In the genomic region with DNA sequence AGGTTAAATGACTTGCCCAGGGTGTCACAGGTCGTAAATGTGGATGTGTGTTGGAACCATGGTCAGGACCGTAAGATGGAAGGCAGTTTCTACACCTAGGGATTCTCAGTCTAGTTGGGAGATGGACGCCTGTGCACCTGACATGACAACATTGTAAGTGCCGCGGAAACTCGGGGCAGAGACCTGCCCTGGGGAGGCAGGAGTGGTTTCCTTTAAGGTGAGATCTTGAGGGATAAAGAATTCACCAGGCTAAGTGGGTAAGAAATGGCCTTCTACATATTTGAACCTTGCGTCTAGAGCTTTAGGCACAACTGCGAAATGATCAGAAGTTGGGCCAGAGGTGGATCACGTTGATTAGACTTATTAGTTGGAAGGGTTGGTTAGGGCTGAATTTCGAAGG, we compare ENCODE assay signal across 8 cellular contexts. TPM values are rescaled to one million over a fixed set of nuclear protein-coding genes. Genes with fewer than 3 reads are reported as not detected.
DNase-seq lines count a peak whose midpoint lies in the region; ATAC-seq and TF ChIP-seq lines count a peak whose summit lies in the region.

No MANE protein-coding gene starts in this region.

- H3F3A ChIP-seq in SK-N-SH (replicated peaks; ENCODE audit: insufficient read depth) (peaks cover 3% of the 10 kb centered on the region), GM23248 (ENCODE audit: insufficient read depth) (peaks cover 4% of the 10 kb centered on the region)

- H3K4me3 ChIP-seq in SK-N-SH (ENCODE audit: low read depth in 2 of 2, low read length in 1 of 2) (peak overlapping the region in 1 of 2 experiments; percentile 82; a peak in 1 of 4 replicates), OCI-LY3 (ENCODE audit: low read length) (no peak overlapping the region), epithelial cell of proximal tubule (ENCODE audit: low read depth, low read length) (peak overlapping the region; percentile 81), sigmoid colon (peak overlapping the region in 2 of 4 donors; percentile 73 to 75), GM23248 (no peak overlapping the region; the same call in 1 of the 2 replicates)

- H4K20me1 ChIP-seq in SK-N-SH (ENCODE audit: insufficient read depth) (0 out of 2 replicates have a peak, but pooled peaks cover 11% of the 10 kb centered on the region), OCI-LY3 (ENCODE audit: insufficient read depth, low read length) (peaks cover 6% of the 10 kb centered on the region; the same call in 1 of the 2 replicates), GM23248 (ENCODE audit: insufficient read depth) (no peaks in the 10 kb centered on the region; the same call in 1 of the 2 replicates)

- H3K9me3 ChIP-seq in SK-N-SH = no peaks in the 10 kb centered on the region
- no peaks in the 10 kb centered on the region for H3K9me3 ChIP-seq in OCI-LY3 (ENCODE audit: insufficient read depth, low read length)
- H3K9me3 ChIP-seq in sigmoid colon = no peaks in the 10 kb centered on the region
- H3K9me3 ChIP-seq in GM23248 (ENCODE audit: low read depth) = no peaks in the 10 kb centered on the region

- H3K79me2 ChIP-seq in SK-N-SH (ENCODE audit: insufficient read depth) = peaks cover 56% of the 10 kb centered on the region
- peaks cover 39% of the 10 kb centered on the region for H3K79me2 ChIP-seq in OCI-LY3 (ENCODE audit: low read length)
- peaks cover 30% of the 10 kb centered on the region for H3K79me2 ChIP-seq in GM23248 (ENCODE audit: insufficient read depth)

- TF ChIP-seq EP300 in SK-N-SH (IDR thresholded peaks at IDR 0.05; ENCODE audit: borderline replicate concordance in 1 of 2, low read depth in 1 of 2, low read length in 1 of 2) (no peak), sigmoid colon (IDR thresholded peaks at IDR 0.05) (no peak)

- H3K36me3 ChIP-seq in SK-N-SH (replicated peaks in 1 of 2; ENCODE audit: control insufficient read depth in 1 of 2, insufficient read depth in 2 of 2, low read length in 1 of 2) (peaks cover 0 to 8% of the 10 kb centered on the region in 2 experiments), OCI-LY3 (replicated peaks; ENCODE audit: low read depth, low read length) (peaks cover 4% of the 10 kb centered on the region), sigmoid colon (no peaks in the 10 kb centered on the region), GM23248 (ENCODE audit: low read depth) (no peaks in the 10 kb centered on the region)

- 87% methylated on average over 10 of the region's 10 CpGs for WGBS in SK-N-SH (ENCODE audit: low lambda C conversion rate)
- WGBS in sigmoid colon, 2 donors = 84 to 90% methylated on average over 10 of the region's 10 CpGs
- 97 to 98% methylated on average over 10 of the region's 10 CpGs for WGBS in GM23248 (ENCODE audit: low coverage in 1 of 2, low lambda C conversion rate in 2 of 2, missing lambda C conversion rate in 2 of 2), 2 experiments

- CTCF ChIA-PET in SK-N-SH (lab: Yijun Ruan, JAX) = interaction anchor here (1.5 to 3.1 kb wide), 2 partner anchors 11 to 88 kb away, joined by 4 to 14 read pairs; no protein-coding TSS in a partner anchor

- DNase-seq in SK-N-SH (no peak), epithelial cell of proximal tubule (ENCODE audit: low read depth) (no peak), sigmoid colon (no peak), DMS153 (lab: John Stamatoyannopoulos, UW) (no peak), GM23248 (no peak)
- DNase-seq in stimulated activated CD4-positive, alpha-beta T cell treated with anti-CD3 and anti-CD28 coated beads, Interleukin-2, amount 100 ng/mL, for 48 hours = no peak

- H3K9ac ChIP-seq in SK-N-SH (no peak overlapping the region), OCI-LY3 (ENCODE audit: low read length) (no peak overlapping the region), GM23248 (no peak overlapping the region)

- no peak overlapping the region for H2AFZ ChIP-seq in SK-N-SH (ENCODE audit: low read depth)
- no peak overlapping the region for H2AFZ ChIP-seq in OCI-LY3 (ENCODE audit: low read depth, low read length)
- H2AFZ ChIP-seq in GM23248 = no peak overlapping the region

- H3K4me2 ChIP-seq in SK-N-SH = peak overlapping the region; percentile 90
- peak overlapping the region; percentile 98; the same call in 1 of the 2 replicates for H3K4me2 ChIP-seq in OCI-LY3 (ENCODE audit: low read length)
- H3K4me2 ChIP-seq in GM23248 (ENCODE audit: unreplicated experiment) = no peak overlapping the region

- intact Hi-C loops in sigmoid colon (cut with DNase I) = loop anchor here (10.0 kb wide), 1 partner anchor 101 kb away; the partner anchor contains the start of gene ATG16L1

- POLR2A ChIA-PET in SK-N-SH (lab: Yijun Ruan, JAX) = no interaction called here

- no peak for TF ChIP-seq RAD21 in SK-N-SH (IDR thresholded peaks at IDR 0.05; ENCODE audit: low read length)

- no peak for TF ChIP-seq POLR2A in sigmoid colon (IDR thresholded peaks at IDR 0.05)

- ATAC-seq in SK-N-SH treated with all-trans-retinoic acid at 6 μM for 48 hours = no peak

- in situ Hi-C loops in GM23248 (cut with MboI) = no loop called here

- no peak overlapping the region for H3K27ac ChIP-seq in SK-N-SH (ENCODE audit: low read depth in 2 of 2, low read length in 1 of 2)
- H3K27ac ChIP-seq in OCI-LY3 (ENCODE audit: low read length) = no peak overlapping the region
- peak overlapping the region in 3 of 4 donors; percentile 44 to 73 (median 45) for H3K27ac ChIP-seq in sigmoid colon
- H3K27ac ChIP-seq in GM23248 = no peak overlapping the region

- no peaks in the 10 kb centered on the region for H3K9me2 ChIP-seq in SK-N-SH
- H3K9me2 ChIP-seq in GM23248 (ENCODE audit: insufficient read depth) = no peaks in the 10 kb centered on the region

- peaks cover 24 to 25% of the 10 kb centered on the region in 2 experiments; a peak in 3 of 4 replicates for H3K4me1 ChIP-seq in SK-N-SH (ENCODE audit: control insufficient read depth in 1 of 2, insufficient read depth in 2 of 2, low read depth in 1 of 2, low read length in 1 of 2)
- peaks cover 8% of the 10 kb centered on the region for H3K4me1 ChIP-seq in OCI-LY3 (ENCODE audit: low read length)
- peaks cover 0 to 62% (median 49%) of the 10 kb centered on the region in 4 donors for H3K4me1 ChIP-seq in sigmoid colon
- peaks cover 7% of the 10 kb centered on the region for H3K4me1 ChIP-seq in GM23248 (ENCODE audit: insufficient read depth)

- H3K27me3 ChIP-seq in SK-N-SH (ENCODE audit: insufficient read depth) = no peaks in the 10 kb centered on the region
- no peaks in the 10 kb centered on the region for H3K27me3 ChIP-seq in OCI-LY3 (ENCODE audit: low read depth, low read length)
- no peaks in the 10 kb centered on the region for H3K27me3 ChIP-seq in sigmoid colon
- H3K27me3 ChIP-seq in GM23248 (replicated peaks; ENCODE audit: insufficient read depth) = no peaks in the 10 kb centered on the region

- TF ChIP-seq CTCF in SK-N-SH (IDR thresholded peaks at IDR 0.05) (no peak), OCI-LY3 (IDR thresholded peaks at IDR 0.05; ENCODE audit: low read depth, low read length) (no peak), epithelial cell of proximal tubule (conservative IDR thresholded peaks at IDR 0.05; ENCODE audit: low read depth, low read length) (no peak), sigmoid colon (IDR thresholded peaks at IDR 0.05) (no peak)

TF ChIP-seq in SK-N-SH, 30 proteins besides CTCF, POLR2A, EP300 and RAD21 (continues in another document):
- TF ChIP-seq POLR2AphosphoS5 (IDR thresholded peaks at IDR 0.05; ENCODE audit: low read depth, low read length) = no peak
- TF ChIP-seq NRF1 (IDR thresholded peaks at IDR 0.05; ENCODE audit: low read depth, low read length) = no peak

TF ChIP-seq in SK-N-SH treated with all-trans-retinoic acid at 6 μM for 48 hours, 23 proteins besides CTCF, POLR2A, EP300 and RAD21 (continues in another document):
- TF ChIP-seq ZFP3 (CRISPR knock-in tag; IDR thresholded peaks at IDR 0.05) (no peak), CSDC2 (CRISPR knock-in tag; IDR thresholded peaks at IDR 0.05) (no peak), ESRRG (CRISPR knock-in tag; IDR thresholded peaks at IDR 0.05) (no peak), BACH2 (CRISPR knock-in tag; IDR thresholded peaks at IDR 0.05; ENCODE audit: borderline replicate concordance) (no peak)
- TF ChIP-seq, protein P1, sequence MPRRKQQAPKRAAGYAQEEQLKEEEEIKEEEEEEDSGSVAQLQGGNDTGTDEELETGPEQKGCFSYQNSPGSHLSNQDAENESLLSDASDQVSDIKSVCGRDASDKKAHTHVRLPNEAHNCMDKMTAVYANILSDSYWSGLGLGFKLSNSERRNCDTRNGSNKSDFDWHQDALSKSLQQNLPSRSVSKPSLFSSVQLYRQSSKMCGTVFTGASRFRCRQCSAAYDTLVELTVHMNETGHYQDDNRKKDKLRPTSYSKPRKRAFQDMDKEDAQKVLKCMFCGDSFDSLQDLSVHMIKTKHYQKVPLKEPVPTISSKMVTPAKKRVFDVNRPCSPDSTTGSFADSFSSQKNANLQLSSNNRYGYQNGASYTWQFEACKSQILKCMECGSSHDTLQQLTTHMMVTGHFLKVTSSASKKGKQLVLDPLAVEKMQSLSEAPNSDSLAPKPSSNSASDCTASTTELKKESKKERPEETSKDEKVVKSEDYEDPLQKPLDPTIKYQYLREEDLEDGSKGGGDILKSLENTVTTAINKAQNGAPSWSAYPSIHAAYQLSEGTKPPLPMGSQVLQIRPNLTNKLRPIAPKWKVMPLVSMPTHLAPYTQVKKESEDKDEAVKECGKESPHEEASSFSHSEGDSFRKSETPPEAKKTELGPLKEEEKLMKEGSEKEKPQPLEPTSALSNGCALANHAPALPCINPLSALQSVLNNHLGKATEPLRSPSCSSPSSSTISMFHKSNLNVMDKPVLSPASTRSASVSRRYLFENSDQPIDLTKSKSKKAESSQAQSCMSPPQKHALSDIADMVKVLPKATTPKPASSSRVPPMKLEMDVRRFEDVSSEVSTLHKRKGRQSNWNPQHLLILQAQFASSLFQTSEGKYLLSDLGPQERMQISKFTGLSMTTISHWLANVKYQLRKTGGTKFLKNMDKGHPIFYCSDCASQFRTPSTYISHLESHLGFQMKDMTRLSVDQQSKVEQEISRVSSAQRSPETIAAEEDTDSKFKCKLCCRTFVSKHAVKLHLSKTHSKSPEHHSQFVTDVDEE (CRISPR knock-in tag; IDR thresholded peaks at IDR 0.05) = no peak

RNA-seq across cellular contexts. Expression of gene DGKD, which starts 1.6 kb away (rescaled TPM):
- polyA plus RNA-seq in SK-N-SH (2012; rRNA removed) (17.7 and 21.7 TPM in 2 replicates), sigmoid colon (10 to 100 TPM; 15.6 to 67.0 (median 19.7) TPM), GM23248 (2016; fragmentation: Nextera tagmentation; extraction: Ambion mirVana) (2.7 and 3.9 TPM in 2 replicates)
- 8.0 and 10.4 TPM in 2 replicates for polyA plus RNA-seq in SK-N-SH (2012; cell fraction: cytosol; rRNA removed)
- polyA plus RNA-seq in SK-N-SH (2012; cell fraction: nucleus; rRNA removed) = 75.5 and 81.2 TPM in 2 replicates
- total RNA-seq in epithelial cell of proximal tubule (10.3 and 24.5 TPM in 2 replicates), sigmoid colon (10 to 100 TPM; 10.7 to 20.6 (median 16.0) TPM)
- 4.0 and 5.1 TPM in 2 replicates for total RNA-seq in GM23248 (2014; rRNA removed; shearing (Covaris generic))

RNA-seq across cellular contexts. Expression of gene SAG, which starts 48.3 kb away (rescaled TPM):
- polyA plus RNA-seq in SK-N-SH (2012; rRNA removed) (not detected in 2 replicates), sigmoid colon (not detected), GM23248 (2016; fragmentation: Nextera tagmentation; extraction: Ambion mirVana) (not detected in 2 replicates)
- 0.09 TPM in 1 of 2 replicates, not detected in the other for polyA plus RNA-seq in SK-N-SH (2012; cell fraction: cytosol; rRNA removed)
- not detected in 2 replicates for polyA plus RNA-seq in SK-N-SH (2012; cell fraction: nucleus; rRNA removed)
- total RNA-seq in epithelial cell of proximal tubule (not detected in 2 replicates), sigmoid colon (not detected)
- total RNA-seq in GM23248 (2014; rRNA removed; shearing (Covaris generic)) = not detected in 2 replicates

Comparison
In these comparisons a context has a peak if more than half of its experiments do, and no peak if none do; other contexts are left out.
1. H3K27ac ChIP-seq: peak in sigmoid colon (3 of 4); none in SK-N-SH (0 of 2), OCI-LY3 (single experiment) and GM23248 (single experiment).